Comparison of ENCODE assay signal across 10 cellular contexts in the genomic region with DNA sequence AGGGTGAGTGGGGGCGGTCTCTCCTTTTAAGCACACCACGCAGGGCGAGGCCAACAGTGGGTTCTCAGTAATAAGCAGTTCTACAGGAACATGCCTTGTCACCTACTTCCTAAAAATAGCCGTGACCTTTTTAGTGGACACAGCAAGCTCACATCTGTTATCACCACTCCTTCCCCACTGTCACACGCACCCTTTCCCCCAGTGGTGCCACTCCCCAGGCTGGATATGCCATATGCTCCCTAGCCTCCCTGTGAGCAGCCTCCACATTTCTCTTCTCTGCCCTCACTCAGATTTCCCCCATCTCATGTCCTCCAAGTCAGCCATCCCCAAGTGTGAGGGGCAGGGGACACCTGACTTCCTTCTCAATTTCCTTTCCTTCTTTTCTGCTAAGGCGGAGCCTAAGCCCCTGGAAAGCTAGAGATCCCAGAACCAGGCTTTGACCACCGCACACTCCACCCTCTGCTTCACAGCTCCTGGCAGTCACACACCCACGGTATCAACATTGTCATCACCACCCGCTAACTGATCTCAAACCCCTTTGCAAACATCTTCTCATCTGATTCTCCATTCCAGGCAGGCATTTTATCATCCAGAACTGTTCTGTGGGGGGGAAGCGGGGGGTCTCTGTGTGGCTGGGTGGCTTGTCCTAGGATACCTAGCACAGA. TPM values are rescaled to one million over a fixed set of nuclear protein-coding genes. Genes with fewer than 3 reads are reported as not detected.
DNase-seq lines count a peak whose midpoint lies in the region; ATAC-seq, FAIRE-seq and TF ChIP-seq lines count a peak whose summit lies in the region.
"Had no signal": no experiment of that assay in that cellular context is flagged by ENCODE, and none has a peak within 500 bp of the region (broad histone marks: within the 10 kb centered on the region; RNA-seq: fewer than 3 reads in every experiment).

No MANE protein-coding gene starts in this region.

- peaks cover 30% of the 10 kb centered on the region for H3K36me3 Mint-ChIP-seq in activated CD4-positive, alpha-beta T cell treated with anti-CD3 and anti-CD28 coated beads for 36 hours (ENCODE audit: low read depth)

- H3K9me3 ChIP-seq in HepG2 (ENCODE audit: low read length) (no peaks in the 10 kb centered on the region), subcutaneous abdominal adipose tissue (ENCODE audit: control insufficient read depth in 5 of 5, low read length in 5 of 5) (no peaks in the 10 kb centered on the region)

- 97% methylated on average over 10 of the region's 10 CpGs for WGBS in HepG2 (ENCODE audit: low lambda C conversion rate)

- no peaks in the 10 kb centered on the region for H3K27me3 Mint-ChIP-seq in activated CD4-positive, alpha-beta T cell treated with anti-CD3 and anti-CD28 coated beads for 36 hours

- peaks cover 58% of the 10 kb centered on the region for H3K4me1 ChIP-seq in HepG2 (ENCODE audit: insufficient read depth, low read length)
- H3K4me1 ChIP-seq in subcutaneous abdominal adipose tissue (ENCODE audit: control insufficient read depth in 5 of 5, insufficient read depth in 5 of 5, low read length in 5 of 5), result peaks cover 42 to 93% (median 88%) of the 10 kb centered on the region in 5 donors

- no peaks in the 10 kb centered on the region for H4K20me1 ChIP-seq in HepG2 (ENCODE audit: insufficient read depth, low read length)

- TF ChIP-seq POLR2A in HepG2 (IDR thresholded peaks at IDR 0.05; ENCODE audit: insufficient read depth in 1 of 2, low read depth in 2 of 2, low read length in 2 of 2), result no peak

- H3K27me3 ChIP-seq in HepG2 (ENCODE audit: control insufficient read depth in 1 of 2, insufficient read depth in 2 of 2, low read length in 2 of 2) (no peaks in the 10 kb centered on the region; a peak in 1 of 5 replicates), subcutaneous abdominal adipose tissue (ENCODE audit: control insufficient read depth in 5 of 5, insufficient read depth in 4 of 5, low read length in 5 of 5) (no peaks in the 10 kb centered on the region)

- POLR2A ChIA-PET in activated CD4-positive, alpha-beta T cell treated with anti-CD3 and anti-CD28 coated beads for 36 hours (lab: Charles Lee), result interaction anchor here (0.9 kb wide), 1 partner anchor 14 kb away, joined by 5 read pairs; no protein-coding TSS in a partner anchor
- POLR2A ChIA-PET in HepG2 (lab: Yijun Ruan, JAX), result no interaction called here

- TF ChIP-seq RAD21 in HepG2 (CRISPR knock-in tag; IDR thresholded peaks at IDR 0.05), result no peak

- FAIRE-seq in HepG2 (lab: Jason Lieb, UNC), result no peak

- no peaks in the 10 kb centered on the region for H3K36me3 ChIP-seq in HepG2 (replicated peaks in 1 of 2; ENCODE audit: control insufficient read depth in 1 of 2, insufficient read depth in 2 of 2, low read length in 2 of 2)
- H3K36me3 ChIP-seq in subcutaneous abdominal adipose tissue (ENCODE audit: control insufficient read depth in 5 of 5, insufficient read depth in 5 of 5, low read length in 5 of 5), result peaks cover 0 to 5% (median 0%) of the 10 kb centered on the region in 5 donors

- no peak for ATAC-seq in activated CD4-positive, alpha-beta T cell treated with anti-CD3 and anti-CD28 coated beads for 36 hours
- no peak for ATAC-seq in HepG2
- ATAC-seq: left lobe of liver had no signal

- DNase-seq in activated CD4-positive, alpha-beta T cell treated with anti-CD3 and anti-CD28 coated beads for 36 hours, result peak; percentile 39
- no peak for DNase-seq in activated CD4-positive, alpha-beta T cell treated with anti-CD3 and anti-CD28 coated beads, Interleukin-2, amount 50 U/mL, for 4 hours
- DNase-seq in astrocyte of the cerebellum (ENCODE audit: low read depth), result no peak
- no peak for DNase-seq in HepG2 (ENCODE audit: low spot score)
- no peak for DNase-seq in H4 (ENCODE audit: low spot score)
- no peak for DNase-seq in GF-D8 (lab: John Stamatoyannopoulos, UW)
- no peak for DNase-seq in amniotic stem cell (lab: John Stamatoyannopoulos, UW)
- DNase-seq: NCI-H524 treated with DMSO at 0.1 percent for 48 hours had no signal

- H3K4me1 Mint-ChIP-seq in activated CD4-positive, alpha-beta T cell treated with anti-CD3 and anti-CD28 coated beads for 36 hours, result peaks cover 70% of the 10 kb centered on the region

- H3K9me3 Mint-ChIP-seq in activated CD4-positive, alpha-beta T cell treated with anti-CD3 and anti-CD28 coated beads for 36 hours (ENCODE audit: low read depth), result no peaks in the 10 kb centered on the region

- TF ChIP-seq CTCF in astrocyte of the cerebellum (IDR thresholded peaks at IDR 0.05; ENCODE audit: low read depth, low read length, missing control alignments) (no peak), HepG2 (CRISPR knock-in tag; IDR thresholded peaks at IDR 0.05) (no peak)

- H3K79me2 ChIP-seq in HepG2 (ENCODE audit: insufficient read depth, low read length), result peaks cover 55% of the 10 kb centered on the region

- in situ Hi-C loops in astrocyte of the cerebellum (cut with HindIII; ENCODE audit: low sequenced_read_pairs), result no loop called here
- in situ Hi-C loops in HepG2 (cut with HindIII; ENCODE audit: extremely low pct_ligation_motif_present, low pct_unique_long_range_greater_than_20kb), result no loop called here

- no peak overlapping the region for H3K27ac ChIP-seq in HepG2 (ENCODE audit: extremely low read length, insufficient read depth, low read length)
- peak overlapping the region; percentile 93 for H3K27ac ChIP-seq in subcutaneous abdominal adipose tissue (ENCODE audit: low read depth, low read length)

- TF ChIP-seq EP300 in HepG2 (IDR thresholded peaks at IDR 0.05; ENCODE audit: low read depth in 2 of 2, low read length in 2 of 2), result no peak
- no peak for TF ChIP-seq EP300 in HepG2 (CRISPR knock-in tag; IDR thresholded peaks at IDR 0.05; ENCODE audit: borderline replicate concordance)

- CTCF ChIA-PET in activated CD4-positive, alpha-beta T cell treated with anti-CD3 and anti-CD28 coated beads for 36 hours (lab: Charles Lee), result interaction anchor here (2.0 to 3.7 kb wide), 2 partner anchors 11 to 58 kb away, joined by 5 to 30 read pairs; no protein-coding TSS in a partner anchor
- CTCF ChIA-PET in HepG2 (lab: Yijun Ruan, JAX; ENCODE audit: low intra/inter-chr PET ratio, low total read pairs), result no interaction called here

- intact Hi-C loops in activated CD4-positive, alpha-beta T cell treated with anti-CD3 and anti-CD28 coated beads for 36 hours (cut with DNase I, micrococcal nuclease), result loop anchor here (5.0 kb wide), 2 partner anchors 206 to 251 kb away; a partner anchor contains a TSS
- intact Hi-C loops in HepG2 (cut with micrococcal nuclease; ENCODE audit: unreplicated experiment), result loop anchor here (10.0 kb wide), 1 partner anchor 57 kb away; no protein-coding TSS in a partner anchor

- H3K9ac ChIP-seq in HepG2 (ENCODE audit: insufficient read depth, low read depth, low read length), result no peak overlapping the region
- peak overlapping the region in 3 of 5 donors; percentile 41 to 58 (median 57) for H3K9ac ChIP-seq in subcutaneous abdominal adipose tissue (ENCODE audit: low read length in 5 of 5)

- peak overlapping the region; percentile 86 for H3K4me3 Mint-ChIP-seq in activated CD4-positive, alpha-beta T cell treated with anti-CD3 and anti-CD28 coated beads for 36 hours

- no peak overlapping the region for H2AFZ ChIP-seq in HepG2 (ENCODE audit: low read length)

- BruUV-seq in HepG2 (replicated peaks; lab: Mats Ljungman, UMichigan), result TSS peak; percentile 8

- H3K4me2 ChIP-seq in HepG2 (ENCODE audit: low read depth, low read length), result no peak overlapping the region

- peak overlapping the region; percentile 84 for H3K4me3 ChIP-seq in astrocyte of the cerebellum (ENCODE audit: low read depth, low read length)
- H3K4me3 ChIP-seq in HepG2 (replicated peaks in 1 of 3; ENCODE audit: insufficient read depth in 1 of 3, low read depth in 2 of 3, low read length in 3 of 3), result no peak overlapping the region
- peak overlapping the region in 4 of 5 donors; percentile 4 to 27 (median 9) for H3K4me3 ChIP-seq in subcutaneous abdominal adipose tissue (ENCODE audit: low read depth in 1 of 5, low read length in 5 of 5)

- peak overlapping the region; percentile 95 for H3K27ac Mint-ChIP-seq in activated CD4-positive, alpha-beta T cell treated with anti-CD3 and anti-CD28 coated beads for 36 hours

TF ChIP-seq in HepG2, 621 proteins besides CTCF, POLR2A, EP300 and RAD21 (continues in another document):
- TF ChIP-seq ZNF558 (CRISPR knock-in tag; IDR thresholded peaks at IDR 0.05; ENCODE audit: borderline replicate concordance) (no peak), ZNF749 (CRISPR knock-in tag; IDR thresholded peaks at IDR 0.05; ENCODE audit: borderline replicate concordance) (no peak), CBX2 (IDR thresholded peaks at IDR 0.05; ENCODE audit: low read depth, low read length) (no peak), CBX2 (CRISPR knock-in tag; IDR thresholded peaks at IDR 0.05; ENCODE audit: low read depth) (no peak)

RNA-seq across cellular contexts. Expression of a gene that starts 3.6 kb away (rescaled TPM):
- 100 to 1,000 TPM; 256 to 348 TPM for total RNA-seq in activated CD4-positive, alpha-beta T cell treated with anti-CD3 and anti-CD28 coated beads for 36 hours
- 51.5 and 63.3 TPM in 2 replicates for total RNA-seq in HepG2 (2016; rRNA removed; fragmentation: Illumina TruSeq; extraction: Trizol)
- 20.4 and 29.6 TPM in 2 replicates for total RNA-seq in HepG2 (2016; cell fraction: cytosol; rRNA removed; fragmentation: Illumina TruSeq; extraction: Trizol; ENCODE audit: low read depth)
- total RNA-seq in HepG2 (2016; cell fraction: insoluble cytoplasmic fraction; rRNA removed; fragmentation: Illumina TruSeq; extraction: Trizol), result 51.1 and 56.9 TPM in 2 replicates
- 45.4 and 46.0 TPM in 2 replicates for total RNA-seq in HepG2 (2016; cell fraction: membrane; rRNA removed; fragmentation: Illumina TruSeq; extraction: Trizol)
- 31.2 and 33.7 TPM in 2 replicates for total RNA-seq in HepG2 (2016; cell fraction: nucleus; rRNA removed; fragmentation: Illumina TruSeq; extraction: Trizol)
- 27.4 and 30.6 TPM in 2 replicates for polyA plus RNA-seq in HepG2 (2011; rRNA removed)
- polyA plus RNA-seq in HepG2 (2011; cell fraction: cytosol; rRNA removed), result 26.4 and 31.5 TPM in 2 replicates
- polyA plus RNA-seq in HepG2 (2011; cell fraction: nucleus; rRNA removed), result 18.5 and 22.7 TPM in 2 replicates
- 57.8 and 76.4 TPM in 2 replicates for polyA plus RNA-seq in HepG2 (2012)
- polyA plus RNA-seq in HepG2 (2016; cell fraction: cytosol; fragmentation: Illumina TruSeq; extraction: Trizol; ENCODE audit: low read depth), result 31.6 and 35.2 TPM in 2 replicates
- polyA plus RNA-seq in HepG2 (2016; cell fraction: insoluble cytoplasmic fraction; fragmentation: Illumina TruSeq; extraction: Trizol; ENCODE audit: low read depth), result 68.8 and 94.4 TPM in 2 replicates
- 63.5 and 64.4 TPM in 2 replicates for polyA plus RNA-seq in HepG2 (2016; cell fraction: membrane; fragmentation: Illumina TruSeq; extraction: Trizol; ENCODE audit: low read depth)
- polyA plus RNA-seq in HepG2 (2016; cell fraction: nucleus; fragmentation: Illumina TruSeq; extraction: Trizol; ENCODE audit: insufficient read depth, low read depth), result 58.6 and 69.2 TPM in 2 replicates
- polyA minus RNA-seq in HepG2 (2011; rRNA and poly(A)+ RNA removed; ENCODE audit: low replicate concordance), result 42.5 and 107 TPM in 2 replicates
- 19.4 and 27.8 TPM in 2 replicates for polyA minus RNA-seq in HepG2 (2011; cell fraction: cytosol; rRNA and poly(A)+ RNA removed)
- 20.3 and 20.9 TPM in 2 replicates for polyA minus RNA-seq in HepG2 (2011; cell fraction: nucleus; rRNA and poly(A)+ RNA removed)
- total RNA-seq in H4 (2014; rRNA removed; shearing (Covaris generic)), result 51.6 and 65.3 TPM in 2 replicates

Comparison
In these comparisons a context has a peak if more than half of its experiments do, and no peak if none do; other contexts are left out.
1. H3K4me3 ChIP-seq: peak in astrocyte of the cerebellum (single experiment) and subcutaneous abdominal adipose tissue (4 of 5); none in HepG2 (0 of 3).